28 cellular contexts compared by ENCODE assay signal in genomic region chr4:20454440-20455037, GRCh38.
"Had no signal": no experiment of that assay in that cellular context is flagged by ENCODE, and none has a peak within 500 bp of the region (broad histone marks: within the 10 kb centered on the region; RNA-seq: fewer than 3 reads in every experiment).

No MANE protein-coding gene starts in this region.

- H3K27ac Mint-ChIP-seq: mesothelial cell of epicardium; naive B cell; natural killer cell; nephron progenitor cell; neural progenitor cell; progenitor cell of endocrine pancreas; stimulated activated naive B cell treated with anti-CD40 and anti-IgM and Interleukin-4, amounts not matched to agents 10 μg/mL and 1 μg/mL and 100 μg/mL, for 72 hours had no signal

- ATAC-seq: natural killer cell; right cardiac atrium; sciatic nerve; stimulated activated naive B cell treated with anti-CD40 and anti-IgM and Interleukin-4, amounts not matched to agents 10 μg/mL and 1 μg/mL and 100 μg/mL, for 72 hours; stimulated activated naive CD8-positive, alpha-beta T cell treated with anti-CD3 and anti-CD28 coated beads, Interleukin-15, Interleukin-2, amounts not matched to agents 100 U/mL and 50 U/mL, for 24 hours had no signal

- H3K9me3 Mint-ChIP-seq: mesothelial cell of epicardium; naive B cell; nephron progenitor cell; neural progenitor cell; stimulated activated naive B cell treated with anti-CD40 and anti-IgM and Interleukin-4, amounts not matched to agents 10 μg/mL and 1 μg/mL and 100 μg/mL, for 72 hours had no signal

- H3K36me3 Mint-ChIP-seq: mesothelial cell of epicardium; naive B cell; natural killer cell; neural progenitor cell; stimulated activated naive B cell treated with anti-CD40 and anti-IgM and Interleukin-4, amounts not matched to agents 10 μg/mL and 1 μg/mL and 100 μg/mL, for 72 hours had no signal

- H3K4me1 ChIP-seq: left ventricle myocardium inferior, stomach, testis, thyroid gland, transverse colon, upper lobe of left lung, vagina had no signal

- H3K27me3 Mint-ChIP-seq: naive B cell, progenitor cell of endocrine pancreas had no signal

- H3K27ac ChIP-seq: left ventricle myocardium inferior, neural progenitor cell, neutrophil, skin epidermis, stomach, testis, thyroid gland, transverse colon, upper lobe of left lung, vagina had no signal

- H3K4me3 ChIP-seq: left ventricle myocardium inferior, lung, neural progenitor cell, skin epidermis, stomach, testis, thyroid gland, transverse colon, upper lobe of left lung, vagina had no signal

- DNase-seq: islet precursor cell; left ventricle myocardium inferior; mesendoderm; naive B cell; natural killer cell; nephron progenitor cell; occipital lobe; retina; right cardiac atrium; stimulated activated CD4-positive, alpha-beta T cell treated with anti-CD3 and anti-CD28 coated beads, Interleukin-12 subunit alpha, Interleukin-12 subunit beta, amount 100 ng/mL, for 4 hours; stimulated activated CD4-positive, alpha-beta T cell treated with anti-CD3 and anti-CD28 coated beads, Interleukin-15, amount 100 ng/mL, for 24 hours; stimulated activated CD4-positive, alpha-beta T cell treated with anti-CD3 and anti-CD28 coated beads, Interleukin-2, amount 100 ng/mL, for 24 hours; stimulated activated CD4-positive, alpha-beta T cell treated with anti-CD3 and anti-CD28 coated beads, Interleukin-4, amount 100 ng/mL, for 1 hour; stimulated activated naive B cell treated with anti-CD40 and anti-IgM and Interleukin-4, amounts not matched to agents 10 μg/mL and 1 μg/mL and 100 μg/mL, for 72 hours; stimulated activated naive CD8-positive, alpha-beta T cell treated with anti-CD3 and anti-CD28 coated beads, Interleukin-15, Interleukin-2, amounts not matched to agents 100 U/mL and 50 U/mL, for 24 hours; stomach; testis; thyroid gland; transverse colon; upper lobe of left lung had no signal

- H3K36me3 ChIP-seq: left ventricle myocardium inferior, neural progenitor cell, neutrophil, stomach, thyroid gland, transverse colon, upper lobe of left lung, vagina had no signal

- H3K9me3 ChIP-seq: left ventricle myocardium inferior, neutrophil, stomach, testis, thyroid gland, transverse colon, upper lobe of left lung, vagina had no signal

- H3K27me3 ChIP-seq: neural progenitor cell, neutrophil, stomach, testis, thyroid gland, transverse colon, upper lobe of left lung, vagina had no signal

- H3K4me3 Mint-ChIP-seq: mesothelial cell of epicardium; naive B cell; natural killer cell; nephron progenitor cell; neural progenitor cell; stimulated activated naive B cell treated with anti-CD40 and anti-IgM and Interleukin-4, amounts not matched to agents 10 μg/mL and 1 μg/mL and 100 μg/mL, for 72 hours had no signal

- H3K4me1 Mint-ChIP-seq: mesothelial cell of epicardium; naive B cell; natural killer cell; nephron progenitor cell; stimulated activated naive B cell treated with anti-CD40 and anti-IgM and Interleukin-4, amounts not matched to agents 10 μg/mL and 1 μg/mL and 100 μg/mL, for 72 hours had no signal

- H3K9ac ChIP-seq: neural progenitor cell had no signal

- H3K4me2 ChIP-seq: neural progenitor cell had no signal

- H2AFZ ChIP-seq: neural progenitor cell had no signal
